ENCODE assay signal across 15 cellular contexts in the genomic region with DNA sequence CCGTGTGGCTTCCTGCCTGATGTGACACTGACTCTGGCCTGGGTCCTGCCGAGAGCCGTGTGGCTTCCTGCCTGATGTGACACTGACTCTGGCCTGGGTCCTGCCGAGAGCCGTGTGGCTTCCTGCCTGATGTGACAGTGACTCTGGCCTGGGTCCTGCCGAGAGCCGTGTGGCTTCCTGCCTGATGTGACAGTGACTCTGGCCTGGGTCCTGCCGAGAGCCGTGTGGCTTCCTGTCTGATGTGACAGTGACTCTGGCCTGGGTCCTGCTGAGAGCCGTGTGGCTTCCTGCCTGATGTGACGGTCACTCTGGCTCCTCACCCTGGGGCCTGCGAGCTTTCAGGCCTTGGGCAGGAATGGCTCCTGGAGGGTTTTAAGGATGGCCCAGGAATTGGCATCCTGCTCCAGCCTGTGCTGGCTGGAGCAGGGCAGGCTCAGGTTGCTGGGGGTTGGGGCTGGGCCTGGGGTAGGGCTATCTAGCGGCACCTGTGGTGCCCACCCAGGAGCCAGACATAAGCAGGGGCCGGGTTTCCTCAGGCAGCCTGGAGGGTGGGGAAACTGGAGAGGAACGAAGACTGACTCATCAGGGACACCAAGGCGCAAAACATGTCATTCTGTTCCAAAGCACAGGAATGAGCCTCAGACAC. TPM values are rescaled to one million over a fixed set of nuclear protein-coding genes. Genes with fewer than 3 reads are reported as not detected.
A peak's percentile ranks its signal among the peaks of the same experiment; 100 is the strongest.
DNase-seq lines count a peak whose midpoint lies in the region; ATAC-seq and TF ChIP-seq lines count a peak whose summit lies in the region.
"Not testable (repeated sequence)": the region's sequence is repeated elsewhere in the genome, so short reads cannot be mapped to it uniquely, and the experiment has no call there.
"Had no signal": no experiment of that assay in that cellular context is flagged by ENCODE, and none has a peak within 500 bp of the region (broad histone marks: within the 10 kb centered on the region; RNA-seq: fewer than 3 reads in every experiment).

No MANE protein-coding gene starts in this region.

- H3K9me3 Mint-ChIP-seq in T-helper 1 cell treated with Interleukin-12 subunit alpha and Interleukin-12 subunit beta and Interleukin-4 antibody, amounts not matched to agents 30 μg/mL and 1 μg/mL, for 36 hours; activated T-cell treated with anti-CD3 and anti-CD28 coated beads, Interleukin-2, amount 50 U/mL, for 72 hours; immature natural killer cell; natural killer cell treated with Interleukin-12 subunit alpha and Interleukin-12 subunit beta and Interleukin-15 and Interleukin-18, amount 100 ng/mL, for 72 hours; stimulated activated naive CD8-positive, alpha-beta T cell treated with anti-CD3 and anti-CD28 coated beads, Interleukin-15, amount 100 ng/mL, for 72 hours: not testable (repeated sequence)

- H3K4me1 Mint-ChIP-seq in T-helper 1 cell treated with Interleukin-12 subunit alpha and Interleukin-12 subunit beta and Interleukin-4 antibody, amounts not matched to agents 30 μg/mL and 1 μg/mL, for 36 hours (ENCODE audit: low read depth), result peaks cover 40% of the 10 kb centered on the region
- peaks cover 50% of the 10 kb centered on the region for H3K4me1 Mint-ChIP-seq in activated T-cell treated with anti-CD3 and anti-CD28 coated beads, Interleukin-2, amount 50 U/mL, for 72 hours (ENCODE audit: low read depth)
- peaks cover 74 to 81% of the 10 kb centered on the region in 2 donors for H3K4me1 Mint-ChIP-seq in immature natural killer cell
- peaks cover 47 to 48% of the 10 kb centered on the region in 2 donors for H3K4me1 Mint-ChIP-seq in natural killer cell treated with Interleukin-12 subunit alpha and Interleukin-12 subunit beta and Interleukin-15 and Interleukin-18, amount 100 ng/mL, for 72 hours (ENCODE audit: low read depth in 2 of 2)
- H3K4me1 Mint-ChIP-seq in stimulated activated naive CD8-positive, alpha-beta T cell treated with anti-CD3 and anti-CD28 coated beads, Interleukin-15, amount 100 ng/mL, for 72 hours, result peaks cover 75% of the 10 kb centered on the region

- ATAC-seq in activated T-cell treated with anti-CD3 and anti-CD28 coated beads, Interleukin-2, amount 50 U/mL, for 72 hours (replicated peaks in 1 of 2), result peak in 1 of 2 donors; percentile 9
- peak; percentile 5 to 46 for ATAC-seq in natural killer cell treated with Interleukin-12 subunit alpha and Interleukin-12 subunit beta and Interleukin-15 and Interleukin-18, amount 100 ng/mL, for 72 hours
- ATAC-seq in stimulated activated naive CD8-positive, alpha-beta T cell treated with anti-CD3 and anti-CD28 coated beads, Interleukin-15, amount 100 ng/mL, for 72 hours, result peak; percentile 11

- H3K36me3 Mint-ChIP-seq in T-helper 1 cell treated with Interleukin-12 subunit alpha and Interleukin-12 subunit beta and Interleukin-4 antibody, amounts not matched to agents 30 μg/mL and 1 μg/mL, for 36 hours (ENCODE audit: low read depth); activated T-cell treated with anti-CD3 and anti-CD28 coated beads, Interleukin-2, amount 50 U/mL, for 72 hours (ENCODE audit: insufficient read depth in 2 of 2); immature natural killer cell; natural killer cell treated with Interleukin-12 subunit alpha and Interleukin-12 subunit beta and Interleukin-15 and Interleukin-18, amount 100 ng/mL, for 72 hours: not testable (repeated sequence)

- not testable (repeated sequence) for H3K9me3 ChIP-seq in BLaER1 treated with 17β-estradiol and CSF1 and Interleukin-3, amounts not matched to agents 10 nM and 100 nM (replicated peaks in 1 of 11); colonic mucosa

- intact Hi-C loops in colonic mucosa (cut with DNase I), result not testable (repeated sequence)

- not testable (repeated sequence) for H3K36me3 ChIP-seq in BLaER1 treated with 17β-estradiol and CSF1 and Interleukin-3, amounts not matched to agents 10 nM and 100 nM; colonic mucosa

- H3K4me3 Mint-ChIP-seq in T-helper 1 cell treated with Interleukin-12 subunit alpha and Interleukin-12 subunit beta and Interleukin-4 antibody, amounts not matched to agents 30 μg/mL and 1 μg/mL, for 36 hours, result peak overlapping the region; percentile 48
- peak overlapping the region; percentile 31 to 78 for H3K4me3 Mint-ChIP-seq in activated T-cell treated with anti-CD3 and anti-CD28 coated beads, Interleukin-2, amount 50 U/mL, for 72 hours
- peak overlapping the region; percentile 20 to 74 (median 64) for H3K4me3 Mint-ChIP-seq in immature natural killer cell
- peak overlapping the region; percentile 51 for H3K4me3 Mint-ChIP-seq in natural killer cell treated with Interleukin-12 subunit alpha and Interleukin-12 subunit beta and Interleukin-15 and Interleukin-18, amount 100 ng/mL, for 72 hours
- H3K4me3 Mint-ChIP-seq in stimulated activated naive CD8-positive, alpha-beta T cell treated with anti-CD3 and anti-CD28 coated beads, Interleukin-15, amount 100 ng/mL, for 72 hours, result peak overlapping the region; percentile 86 to 92

- not testable (repeated sequence) for TF ChIP-seq CTCF in colonic mucosa (IDR thresholded peaks at IDR 0.05)

- H3K27ac Mint-ChIP-seq in T-helper 1 cell treated with Interleukin-12 subunit alpha and Interleukin-12 subunit beta and Interleukin-4 antibody, amounts not matched to agents 30 μg/mL and 1 μg/mL, for 36 hours, result peak overlapping the region; percentile 90
- H3K27ac Mint-ChIP-seq in activated T-cell treated with anti-CD3 and anti-CD28 coated beads, Interleukin-2, amount 50 U/mL, for 72 hours, result not testable (repeated sequence)
- H3K27ac Mint-ChIP-seq in immature natural killer cell, result peak overlapping the region; percentile 75 to 98 (median 94)
- H3K27ac Mint-ChIP-seq in natural killer cell treated with Interleukin-12 subunit alpha and Interleukin-12 subunit beta and Interleukin-15 and Interleukin-18, amount 100 ng/mL, for 72 hours, result peak overlapping the region; percentile 96 to 97
- peak overlapping the region; percentile 96 to 99 for H3K27ac Mint-ChIP-seq in stimulated activated naive CD8-positive, alpha-beta T cell treated with anti-CD3 and anti-CD28 coated beads, Interleukin-15, amount 100 ng/mL, for 72 hours

- not testable (repeated sequence) for H3K27me3 Mint-ChIP-seq in T-helper 1 cell treated with Interleukin-12 subunit alpha and Interleukin-12 subunit beta and Interleukin-4 antibody, amounts not matched to agents 30 μg/mL and 1 μg/mL, for 36 hours (ENCODE audit: low read depth); activated T-cell treated with anti-CD3 and anti-CD28 coated beads, Interleukin-2, amount 50 U/mL, for 72 hours (ENCODE audit: low read depth); natural killer cell treated with Interleukin-12 subunit alpha and Interleukin-12 subunit beta and Interleukin-15 and Interleukin-18, amount 100 ng/mL, for 72 hours; stimulated activated naive CD8-positive, alpha-beta T cell treated with anti-CD3 and anti-CD28 coated beads, Interleukin-15, amount 100 ng/mL, for 72 hours
- H3K27me3 Mint-ChIP-seq in immature natural killer cell (ENCODE audit: low read depth in 3 of 3), result peaks cover 2 to 15% (median 4%) of the 10 kb centered on the region in 3 donors

- H3K27me3 ChIP-seq in BLaER1 treated with 17β-estradiol and CSF1 and Interleukin-3, amounts not matched to agents 10 nM and 100 nM; colonic mucosa: not testable (repeated sequence)

- H3K4me3 ChIP-seq in BLaER1 treated with 17β-estradiol and CSF1 and Interleukin-3, amounts not matched to agents 10 nM and 100 nM, result peak overlapping the region in 5 of 10 experiments; percentile 49 to 65 (median 51); a peak in 11 of 20 replicates
- H3K4me3 ChIP-seq in colonic mucosa, result not testable (repeated sequence)

- TF ChIP-seq POLR2A in GM15510 (IDR thresholded peaks at IDR 0.05; ENCODE audit: borderline replicate concordance, extremely low read depth, insufficient read length), result peak; percentile 61

- peak overlapping the region; percentile 66 to 79 (median 75) for H3K9ac ChIP-seq in BLaER1 treated with 17β-estradiol and CSF1 and Interleukin-3, amounts not matched to agents 10 nM and 100 nM
- H3K9ac ChIP-seq in colonic mucosa (ENCODE audit: low read depth in 2 of 2, low read length in 2 of 2), result not testable (repeated sequence)

- H3K27ac ChIP-seq in BLaER1 treated with 17β-estradiol and CSF1 and Interleukin-3, amounts not matched to agents 10 nM and 100 nM, result peak overlapping the region; percentile 69 to 94 (median 84)
- H3K27ac ChIP-seq in colonic mucosa, result peak overlapping the region; percentile 22

- peaks cover 84 to 100% (median 98%) of the 10 kb centered on the region in 10 experiments for H3K4me1 ChIP-seq in BLaER1 treated with 17β-estradiol and CSF1 and Interleukin-3, amounts not matched to agents 10 nM and 100 nM
- peaks cover 22% of the 10 kb centered on the region for H3K4me1 ChIP-seq in colonic mucosa

- H3K4me2 ChIP-seq in BLaER1 treated with 17β-estradiol and CSF1 and Interleukin-3, amounts not matched to agents 10 nM and 100 nM, result peak overlapping the region; percentile 77 to 99 (median 98)

- DNase-seq in activated T-cell treated with anti-CD3 and anti-CD28 coated beads, Interleukin-2, amount 50 U/mL, for 72 hours, result peak; percentile 31 to 45
- not testable (repeated sequence) for DNase-seq in colonic mucosa
- DNase-seq in immature natural killer cell, result peak; percentile 51 to 68 (median 61)
- DNase-seq in natural killer cell treated with Interleukin-12 subunit alpha and Interleukin-12 subunit beta and Interleukin-15 and Interleukin-18, amount 100 ng/mL, for 72 hours (ENCODE audit: low spot score), result peak; percentile 71
- peak; percentile 40 to 66 for DNase-seq in stimulated activated naive CD8-positive, alpha-beta T cell treated with anti-CD3 and anti-CD28 coated beads, Interleukin-15, amount 100 ng/mL, for 72 hours

- H4K20me1 ChIP-seq in BLaER1 treated with 17β-estradiol and CSF1 and Interleukin-3, amounts not matched to agents 10 nM and 100 nM, result not testable (repeated sequence)

RNA-seq across cellular contexts. Expression of a gene that starts 7.1 kb away (rescaled TPM):
- 10 to 100 TPM; 81.7 to 89.7 TPM for total RNA-seq in activated T-cell treated with anti-CD3 and anti-CD28 coated beads, Interleukin-2, amount 50 U/mL, for 72 hours
- total RNA-seq in colonic mucosa, result 100 to 1,000 TPM; 101 to 159 TPM
- polyA plus RNA-seq in immature natural killer cell, result 10 to 100 TPM; 28.2 to 44.1 (median 33.3) TPM
- 100 to 1,000 TPM; 133 to 191 TPM for total RNA-seq in natural killer cell treated with Interleukin-12 subunit alpha and Interleukin-12 subunit beta and Interleukin-15 and Interleukin-18, amount 100 ng/mL, for 72 hours

RNA-seq across cellular contexts. Expression of a gene that starts 35.4 kb away (rescaled TPM):
- 100 to 1,000 TPM; 196 to 232 TPM for total RNA-seq in activated T-cell treated with anti-CD3 and anti-CD28 coated beads, Interleukin-2, amount 50 U/mL, for 72 hours
- total RNA-seq in colonic mucosa, result 100 to 1,000 TPM; 286 to 385 TPM
- 100 to 1,000 TPM in 1 of 3 donors, 10 to 100 TPM in 2; 34.4 to 126 (median 62.9) TPM for polyA plus RNA-seq in immature natural killer cell
- 100 to 1,000 TPM; 314 to 481 TPM for total RNA-seq in natural killer cell treated with Interleukin-12 subunit alpha and Interleukin-12 subunit beta and Interleukin-15 and Interleukin-18, amount 100 ng/mL, for 72 hours

RNA-seq across cellular contexts. Expression of a gene that starts 52.6 kb away (rescaled TPM):
- not detected for total RNA-seq in activated T-cell treated with anti-CD3 and anti-CD28 coated beads, Interleukin-2, amount 50 U/mL, for 72 hours
- total RNA-seq in colonic mucosa, result not detected
- polyA plus RNA-seq in immature natural killer cell, result not detected
- not detected for total RNA-seq in natural killer cell treated with Interleukin-12 subunit alpha and Interleukin-12 subunit beta and Interleukin-15 and Interleukin-18, amount 100 ng/mL, for 72 hours
- total RNA-seq: A673, hepatocyte, HT1080, kidney epithelial cell, mucosa of descending colon, ovary, WTC11 had no signal
- polyA plus RNA-seq: hepatocyte, ovary had no signal
